ENCODE assay signal across 25 cellular contexts in genomic region chrX:7085879-7086278, GRCh38.
DNase-seq lines count a peak whose midpoint lies in the region; ATAC-seq and TF ChIP-seq lines count a peak whose summit lies in the region.
"Had no signal": no experiment of that assay in that cellular context is flagged by ENCODE, and none has a peak within 500 bp of the region (broad histone marks: within the 10 kb centered on the region; RNA-seq: fewer than 3 reads in every experiment).

No MANE protein-coding gene starts in this region.

- no peaks in the 10 kb centered on the region for H3K36me3 ChIP-seq in SJCRH30
- no peaks in the 10 kb centered on the region for H3K36me3 ChIP-seq in mesendoderm (ENCODE audit: control insufficient read depth, insufficient read depth, low read length)
- H3K36me3 ChIP-seq: sigmoid colon, SJSA1 had no signal

- no peak overlapping the region for H3K4ac ChIP-seq in mesendoderm (ENCODE audit: low read depth, low read length)

- WGBS in mesendoderm (ENCODE audit: extremely low coverage, insufficient coverage, low lambda C conversion rate): no CpG with 5 or more reads among the region's 3 CpGs

- H3K27me3 Mint-ChIP-seq in CD4-positive, alpha-beta T cell: no peaks in the 10 kb centered on the region
- H3K27me3 Mint-ChIP-seq in activated T-helper 2 cell treated with anti-CD3 and anti-CD28 coated beads, Interferon-gamma antibody, Interleukin-2, Interleukin-4, amounts not matched to agents 10 μg/mL and 5 μg/mL and 100 μg/mL, durations not matched to agents 14 hours and 24 hours and 36 hours (ENCODE audit: low read depth): no peaks in the 10 kb centered on the region
- H3K27me3 Mint-ChIP-seq: stimulated activated naive CD8-positive, alpha-beta T cell treated with anti-CD3 and anti-CD28 coated beads, Interleukin-15, Interleukin-2, amounts not matched to agents 100 ng/mL and 50 ng/mL, for 24 hours; type B pancreatic cell had no signal

- intact Hi-C loops in CD4-positive, alpha-beta T cell (cut with DNase I, micrococcal nuclease): loop anchor here in 1 of 2 experiments (5.0 kb wide), 2 partner anchors 56 to 1064 kb away; no protein-coding TSS in a partner anchor
- intact Hi-C loops in activated T-helper 2 cell treated with anti-CD3 and anti-CD28 coated beads, Interferon-gamma antibody, Interleukin-2, Interleukin-4, amounts not matched to agents 10 μg/mL and 5 μg/mL and 100 μg/mL, durations not matched to agents 14 hours and 24 hours and 36 hours (cut with micrococcal nuclease): loop anchor here (2.0 kb wide), 1 partner anchor 61 kb away; the partner anchor contains the start of gene STS

- no peak overlapping the region for H2BK5ac ChIP-seq in mesendoderm (ENCODE audit: low read length)

- no peak overlapping the region for H3K23ac ChIP-seq in mesendoderm (ENCODE audit: low read length)

- H3K4me3 ChIP-seq in SJCRH30: no peak overlapping the region
- H3K4me3 ChIP-seq in mesendoderm (ENCODE audit: low read length): no peak overlapping the region
- H3K4me3 ChIP-seq: esophagus muscularis mucosa, pancreas, sigmoid colon, SJSA1 had no signal

- peaks cover 65% of the 10 kb centered on the region for H3K4me1 Mint-ChIP-seq in CD4-positive, alpha-beta T cell (ENCODE audit: low read depth)
- peaks cover 47% of the 10 kb centered on the region for H3K4me1 Mint-ChIP-seq in activated T-helper 2 cell treated with anti-CD3 and anti-CD28 coated beads, Interferon-gamma antibody, Interleukin-2, Interleukin-4, amounts not matched to agents 10 μg/mL and 5 μg/mL and 100 μg/mL, durations not matched to agents 14 hours and 24 hours and 36 hours (ENCODE audit: low read depth)

- H3K9me3 Mint-ChIP-seq in CD4-positive, alpha-beta T cell: no peaks in the 10 kb centered on the region
- no peaks in the 10 kb centered on the region for H3K9me3 Mint-ChIP-seq in activated T-helper 2 cell treated with anti-CD3 and anti-CD28 coated beads, Interferon-gamma antibody, Interleukin-2, Interleukin-4, amounts not matched to agents 10 μg/mL and 5 μg/mL and 100 μg/mL, durations not matched to agents 14 hours and 24 hours and 36 hours
- H3K9me3 Mint-ChIP-seq: stimulated activated naive CD8-positive, alpha-beta T cell treated with anti-CD3 and anti-CD28 coated beads, Interleukin-15, Interleukin-2, amounts not matched to agents 100 ng/mL and 50 ng/mL, for 24 hours; type B pancreatic cell had no signal

- no peak overlapping the region for H3K27ac ChIP-seq in CD4-positive, alpha-beta T cell (ENCODE audit: low read depth, low read length)
- H3K27ac ChIP-seq in SJCRH30 (peak overlapping the region; percentile 42), mesendoderm (ENCODE audit: low read depth, low read length) (no peak overlapping the region)
- H3K27ac ChIP-seq: esophagus muscularis mucosa, pancreas, sigmoid colon, SJSA1 had no signal

- no peak overlapping the region for H3K18ac ChIP-seq in mesendoderm (ENCODE audit: low read length)

- no peaks in the 10 kb centered on the region for H3K27me3 ChIP-seq in CD4-positive, alpha-beta T cell (ENCODE audit: control insufficient read depth, insufficient read depth, low read length)
- no peaks in the 10 kb centered on the region for H3K27me3 ChIP-seq in SJCRH30
- H3K27me3 ChIP-seq in mesendoderm (ENCODE audit: insufficient read depth, low read length, poor library complexity): no peaks in the 10 kb centered on the region
- H3K27me3 ChIP-seq: esophagus muscularis mucosa, pancreas, sigmoid colon, SJSA1 had no signal

- H3K56ac ChIP-seq in mesendoderm (ENCODE audit: low read length): no peak overlapping the region

- ATAC-seq in CD4-positive, alpha-beta T cell (ENCODE audit: poor library complexity): no peak
- peak; percentile 30 for ATAC-seq in GM21390 (IDR thresholded peaks at IDR 0.05; ENCODE audit: unreplicated experiment)

- H4K5ac ChIP-seq in mesendoderm (ENCODE audit: low read length): no peak overlapping the region

- DNase-seq in CD4-positive, alpha-beta T cell: no peak
- DNase-seq in SJCRH30 (no peak), midbrain (lab: John Stamatoyannopoulos, UW) (peak; percentile 2), mesendoderm (no peak), NCI-H526 treated with DMSO at 0.1 percent for 48 hours (lab: John Stamatoyannopoulos, UW) (no peak)
- no peak for DNase-seq in activated T-helper 2 cell treated with anti-CD3 and anti-CD28 coated beads, Interferon-gamma antibody, Interleukin-2, Interleukin-4, amounts not matched to agents 10 μg/mL and 5 μg/mL and 100 μg/mL, durations not matched to agents 14 hours and 24 hours and 36 hours (ENCODE audit: low spot score)
- DNase-seq in stimulated activated CD4-positive, alpha-beta T cell treated with anti-CD3 and anti-CD28 coated beads, Interleukin-15, amount 100 ng/mL, for 24 hours: no peak
- DNase-seq: activated CD4-positive, alpha-beta T cell treated with anti-CD3 and anti-CD28 coated beads for 48 hours; activated CD8-positive, alpha-beta memory T cell treated with anti-CD3 and anti-CD28 coated beads, Interleukin-2, amount 50 U/mL, for 4 hours; activated gamma-delta T cell treated with Interleukin-2 at 50 U/mL for 16 hours; amygdala; caudate nucleus; effector CD4-positive, alpha-beta T cell; IMR-90; NCI-H1048; NCI-H2081; NCI-H510A treated with DMSO at 0.1 percent for 48 hours; pancreas; sigmoid colon; T1000 had no signal

- H3K4me3 Mint-ChIP-seq in CD4-positive, alpha-beta T cell: peak overlapping the region; percentile 35
- H3K4me3 Mint-ChIP-seq in activated T-helper 2 cell treated with anti-CD3 and anti-CD28 coated beads, Interferon-gamma antibody, Interleukin-2, Interleukin-4, amounts not matched to agents 10 μg/mL and 5 μg/mL and 100 μg/mL, durations not matched to agents 14 hours and 24 hours and 36 hours (ENCODE audit: low read depth): no peak overlapping the region
- H3K4me3 Mint-ChIP-seq: stimulated activated naive CD8-positive, alpha-beta T cell treated with anti-CD3 and anti-CD28 coated beads, Interleukin-15, Interleukin-2, amounts not matched to agents 100 ng/mL and 50 ng/mL, for 24 hours; type B pancreatic cell had no signal

- no peak overlapping the region for H2AK5ac ChIP-seq in mesendoderm (ENCODE audit: low read length)

- no peaks in the 10 kb centered on the region for H3K79me1 ChIP-seq in mesendoderm (ENCODE audit: low read length)

- no peaks in the 10 kb centered on the region for H3K79me2 ChIP-seq in mesendoderm (ENCODE audit: control insufficient read depth, insufficient read depth, low read length)

- H4K8ac ChIP-seq in mesendoderm (ENCODE audit: low read depth, low read length): no peak overlapping the region

- TF ChIP-seq CTCF in CD4-positive, alpha-beta T cell (IDR thresholded peaks at IDR 0.05): no peak

- CTCF ChIA-PET in CD4-positive, alpha-beta T cell (lab: Charles Lee): no interaction called here

- peak overlapping the region; percentile 25 for H3K27ac Mint-ChIP-seq in CD4-positive, alpha-beta T cell
- no peak overlapping the region for H3K27ac Mint-ChIP-seq in activated T-helper 2 cell treated with anti-CD3 and anti-CD28 coated beads, Interferon-gamma antibody, Interleukin-2, Interleukin-4, amounts not matched to agents 10 μg/mL and 5 μg/mL and 100 μg/mL, durations not matched to agents 14 hours and 24 hours and 36 hours
- H3K27ac Mint-ChIP-seq: stimulated activated naive CD8-positive, alpha-beta T cell treated with anti-CD3 and anti-CD28 coated beads, Interleukin-15, Interleukin-2, amounts not matched to agents 100 ng/mL and 50 ng/mL, for 24 hours had no signal

- no peak overlapping the region for H3K4me2 ChIP-seq in mesendoderm (ENCODE audit: low read length)

- no peak overlapping the region for H2BK120ac ChIP-seq in mesendoderm (ENCODE audit: low read depth, low read length)

- no peaks in the 10 kb centered on the region for H3K36me3 Mint-ChIP-seq in CD4-positive, alpha-beta T cell (ENCODE audit: low read depth)
- H3K36me3 Mint-ChIP-seq in activated T-helper 2 cell treated with anti-CD3 and anti-CD28 coated beads, Interferon-gamma antibody, Interleukin-2, Interleukin-4, amounts not matched to agents 10 μg/mL and 5 μg/mL and 100 μg/mL, durations not matched to agents 14 hours and 24 hours and 36 hours (ENCODE audit: low read depth): peaks cover 13% of the 10 kb centered on the region

- H3K4me1 ChIP-seq in SJCRH30 (peaks cover 33% of the 10 kb centered on the region), mesendoderm (ENCODE audit: control insufficient read depth, low read depth, low read length) (peaks cover 4% of the 10 kb centered on the region)
- H3K4me1 ChIP-seq: pancreas, sigmoid colon had no signal

- POLR2A ChIA-PET in CD4-positive, alpha-beta T cell (lab: Charles Lee): interaction anchor here (0.6 kb wide), 1 partner anchor 56 kb away, joined by 3 read pairs; no protein-coding TSS in a partner anchor

- no peak overlapping the region for H3K9ac ChIP-seq in mesendoderm (ENCODE audit: low read length)

- no peak overlapping the region for H2BK15ac ChIP-seq in mesendoderm (replicated peaks; ENCODE audit: low read depth)

- no peaks in the 10 kb centered on the region for H3K9me3 ChIP-seq in CD4-positive, alpha-beta T cell (ENCODE audit: control insufficient read depth, low read length)
- no peaks in the 10 kb centered on the region for H3K9me3 ChIP-seq in SJCRH30 (replicated peaks)
- H3K9me3 ChIP-seq: esophagus muscularis mucosa, pancreas, sigmoid colon, SJSA1 had no signal
